24 cellular contexts compared by ENCODE assay signal in the genomic region with DNA sequence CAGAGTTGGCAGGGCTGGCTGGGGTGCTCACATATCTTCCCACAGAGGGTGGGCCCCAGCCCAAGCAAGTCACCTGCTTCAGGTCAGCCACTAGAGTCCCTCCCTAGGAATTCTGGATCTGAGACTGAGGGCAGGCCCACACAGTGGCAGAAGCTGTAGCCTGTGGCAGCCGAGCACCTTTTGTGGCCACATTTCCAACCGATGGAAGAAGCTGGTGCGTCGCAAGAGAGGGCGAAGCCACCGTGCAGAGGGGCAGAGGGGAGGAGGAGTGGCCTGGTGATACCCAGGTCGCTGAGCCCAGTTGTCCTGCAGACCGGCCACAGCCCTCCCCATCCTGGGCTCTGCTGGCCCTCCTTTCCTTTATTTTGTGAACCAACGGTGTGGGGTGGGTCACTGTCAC. TPM values are rescaled to one million over a fixed set of nuclear protein-coding genes. Genes with fewer than 3 reads are reported as not detected.
DNase-seq lines count a peak whose midpoint lies in the region; ATAC-seq, FAIRE-seq and TF ChIP-seq lines count a peak whose summit lies in the region.
"Had no signal": no experiment of that assay in that cellular context is flagged by ENCODE, and none has a peak within 500 bp of the region (broad histone marks: within the 10 kb centered on the region; RNA-seq: fewer than 3 reads in every experiment).

No MANE protein-coding gene starts in this region.

- H3K4me3 Mint-ChIP-seq in IgD-negative memory B cell, result peak overlapping the region in 1 of 4 donors; percentile 37
- H3K4me3 Mint-ChIP-seq in immature natural killer cell, result peak overlapping the region in 1 of 5 donors; percentile 69
- H3K4me3 Mint-ChIP-seq: activated T-helper 1 cell treated with anti-CD3 and anti-CD28 coated beads, Interleukin-12 subunit alpha, Interleukin-12 subunit beta, Interleukin-2, Interleukin-4 antibody, amounts not matched to agents 30 ng/mL and 10 ng/mL and 1 ng/mL, durations not matched to agents 14 hours and 24 hours and 36 hours; brain had no signal

- H3K9me3 Mint-ChIP-seq in IgD-negative memory B cell (no peaks in the 10 kb centered on the region), immature natural killer cell (no peaks in the 10 kb centered on the region)
- H3K9me3 Mint-ChIP-seq: activated T-helper 1 cell treated with anti-CD3 and anti-CD28 coated beads, Interleukin-12 subunit alpha, Interleukin-12 subunit beta, Interleukin-2, Interleukin-4 antibody, amounts not matched to agents 30 ng/mL and 10 ng/mL and 1 ng/mL, durations not matched to agents 14 hours and 24 hours and 36 hours; brain had no signal

- H3K36me3 ChIP-seq in skeletal muscle tissue (ENCODE audit: control insufficient read depth in 3 of 3, insufficient read depth in 3 of 3, low read length in 3 of 3), result peaks cover 41 to 56% (median 47%) of the 10 kb centered on the region in 3 donors

- peak overlapping the region in 2 of 3 donors; percentile 32 to 50 for H3K9ac ChIP-seq in skeletal muscle tissue (ENCODE audit: low read depth in 1 of 3, low read length in 3 of 3)

- H3K27me3 Mint-ChIP-seq in IgD-negative memory B cell, result no peaks in the 10 kb centered on the region
- peaks cover 5% of the 10 kb centered on the region in 3 donors for H3K27me3 Mint-ChIP-seq in immature natural killer cell (ENCODE audit: low read depth in 3 of 3)

- H3K27ac Mint-ChIP-seq in IgD-negative memory B cell, result peak overlapping the region; percentile 74 to 85 (median 85)
- peak overlapping the region; percentile 73 to 99 (median 91) for H3K27ac Mint-ChIP-seq in immature natural killer cell

- peak; percentile 15 for DNase-seq in activated T-cell treated with anti-CD3 and anti-CD28 coated beads, Interleukin-2, amount 50 U/mL, for 1 hour
- DNase-seq in activated T-cell treated with anti-CD3 and anti-CD28 coated beads for 4 hours, result no peak
- no peak for DNase-seq in immature natural killer cell
- no peak for DNase-seq in mucosa of gallbladder (ENCODE audit: low spot score)
- DNase-seq in H54 (ENCODE audit: insufficient read length, low spot score), result no peak
- DNase-seq: Calu3; effector memory CD4-positive, alpha-beta T cell; foreskin keratinocyte; islet precursor cell; KBM-7; stimulated activated CD4-positive, alpha-beta T cell treated with anti-CD3 and anti-CD28 coated beads, Interleukin-2, amount 100 ng/mL, for 24 hours; stimulated activated naive CD4-positive, alpha-beta T cell treated with Interleukin-2 at 50 U/mL for 16 hours; T1000; tibial artery had no signal

- no peaks in the 10 kb centered on the region for H3K27me3 ChIP-seq in skeletal muscle tissue (ENCODE audit: control insufficient read depth in 3 of 3, insufficient read depth in 3 of 3, low read length in 3 of 3)
- H3K27me3 ChIP-seq: foreskin keratinocyte, tibial artery had no signal

- H3K36me3 Mint-ChIP-seq in IgD-negative memory B cell, result peaks cover 5% of the 10 kb centered on the region
- peaks cover 0 to 24% (median 8%) of the 10 kb centered on the region in 3 donors for H3K36me3 Mint-ChIP-seq in immature natural killer cell

- H3K27ac ChIP-seq in skeletal muscle tissue (ENCODE audit: low read depth, low read length), result no peak overlapping the region
- H3K27ac ChIP-seq: foreskin keratinocyte had no signal

- peaks cover 74 to 78% (median 75%) of the 10 kb centered on the region in 3 donors for H3K4me1 ChIP-seq in skeletal muscle tissue (ENCODE audit: control insufficient read depth in 3 of 3, insufficient read depth in 3 of 3, low read length in 3 of 3)

- ATAC-seq in GM19463 (IDR thresholded peaks at IDR 0.05; ENCODE audit: unreplicated experiment), result no peak
- ATAC-seq: foreskin keratinocyte had no signal

- TF ChIP-seq POLR2A in H54 (IDR thresholded peaks at IDR 0.05; ENCODE audit: low read depth, low read length), result no peak

- FAIRE-seq in H54 (lab: Jason Lieb, UNC), result no peak
- FAIRE-seq: colon, GM12892 had no signal

- H3K4me3 ChIP-seq in skeletal muscle tissue (ENCODE audit: low read length in 3 of 3), result no peak overlapping the region
- H3K4me3 ChIP-seq: skin epidermis, tibial artery had no signal

- H3K4me1 Mint-ChIP-seq in IgD-negative memory B cell, result peaks cover 16 to 29% (median 20%) of the 10 kb centered on the region in 3 donors
- H3K4me1 Mint-ChIP-seq in immature natural killer cell, result peaks cover 59 to 61% of the 10 kb centered on the region in 2 donors

- H3K9me3 ChIP-seq in skeletal muscle tissue (ENCODE audit: control insufficient read depth in 3 of 3, low read length in 3 of 3), result no peaks in the 10 kb centered on the region
- H3K9me3 ChIP-seq: tibial artery had no signal

RNA-seq across cellular contexts. Expression of a gene that starts 5.3 kb away (rescaled TPM):
- polyA plus RNA-seq in IgD-negative memory B cell (42.0 TPM), immature natural killer cell (10 to 100 TPM in 1 of 3 donors, 1 to 10 TPM in 2; 5.1 to 23.3 (median 7.2) TPM)
- total RNA-seq in skeletal muscle tissue (12.5 TPM), mucosa of gallbladder (44.1 TPM)

RNA-seq across cellular contexts. Expression of a gene that starts 11.7 kb away (rescaled TPM):
- not detected for polyA plus RNA-seq in IgD-negative memory B cell
- polyA plus RNA-seq in immature natural killer cell, result not detected
- 618 TPM for total RNA-seq in skeletal muscle tissue
- total RNA-seq in mucosa of gallbladder, result 12.9 TPM
- total RNA-seq: A172, Daoy had no signal

RNA-seq across cellular contexts. Expression of a gene that starts 27.1 kb away (rescaled TPM):
- polyA plus RNA-seq in IgD-negative memory B cell, result 3.7 TPM
- 1 to 10 TPM in 2 of 3 donors, not detected in 1; 1.5 TPM for polyA plus RNA-seq in immature natural killer cell
- 32.4 TPM for total RNA-seq in skeletal muscle tissue
- 107 TPM for total RNA-seq in mucosa of gallbladder
- total RNA-seq: A172, Calu3, Daoy had no signal

RNA-seq across cellular contexts. Expression of a gene that starts 32.6 kb away (rescaled TPM):
- polyA plus RNA-seq in IgD-negative memory B cell, result 384 TPM
- 100 to 1,000 TPM; 237 to 306 (median 285) TPM for polyA plus RNA-seq in immature natural killer cell
- 41.2 TPM for total RNA-seq in skeletal muscle tissue
- total RNA-seq in mucosa of gallbladder, result 147 TPM

RNA-seq across cellular contexts. Expression of a gene that starts 46.3 kb away (rescaled TPM):
- polyA plus RNA-seq in IgD-negative memory B cell (88.5 TPM), immature natural killer cell (10 to 100 TPM; 39.8 to 65.7 (median 48.4) TPM)
- total RNA-seq in skeletal muscle tissue (64.7 TPM), mucosa of gallbladder (81.6 TPM)

Comparison
In these comparisons a context has a peak if more than half of its experiments do, and no peak if none do; other contexts are left out.
1. RNA of a gene that starts 11.7 kb away (total RNA-seq): 618 TPM in skeletal muscle tissue (single experiment); 12.9 TPM in mucosa of gallbladder (single experiment); every median in the first group is over 10 times any median in the second.